Comparison of ENCODE assay signal across 16 cellular contexts in the genomic region with DNA sequence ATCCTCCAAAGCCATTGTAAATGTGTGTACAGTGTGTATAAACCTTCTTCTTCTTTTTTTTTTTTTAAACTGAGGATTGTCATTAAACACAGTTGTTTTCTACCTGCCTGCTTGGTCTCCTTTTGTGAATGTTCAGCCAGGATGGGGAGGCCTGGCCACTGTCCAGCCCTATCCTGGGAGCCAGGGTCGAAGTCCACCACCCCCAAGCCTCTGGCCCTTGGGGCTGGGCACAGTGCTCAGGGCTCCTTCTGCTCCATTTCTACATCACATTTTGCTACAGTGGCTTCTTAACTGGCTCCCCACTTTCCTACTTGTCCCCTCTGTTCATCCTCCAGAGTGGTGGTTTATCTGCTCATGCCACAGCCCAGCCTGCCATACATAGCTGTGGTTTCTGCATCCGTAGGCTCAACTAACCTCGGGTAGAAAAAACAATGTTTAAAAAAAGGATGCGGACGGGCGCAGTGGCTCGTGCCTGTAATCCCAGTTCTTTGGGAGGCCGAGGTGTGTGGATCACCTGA. TPM values are rescaled to one million over a fixed set of nuclear protein-coding genes. Genes with fewer than 3 reads are reported as not detected.
DNase-seq lines count a peak whose midpoint lies in the region; ATAC-seq lines count a peak whose summit lies in the region.
"Had no signal": no experiment of that assay in that cellular context is flagged by ENCODE, and none has a peak within 500 bp of the region (broad histone marks: within the 10 kb centered on the region; RNA-seq: fewer than 3 reads in every experiment).

No MANE protein-coding gene starts in this region.

- no peaks in the 10 kb centered on the region for H3K9me3 ChIP-seq in adipocyte (ENCODE audit: control insufficient read depth, low read length)
- H3K9me3 ChIP-seq: adrenal gland had no signal

- intact Hi-C loops in activated T-helper 1 cell treated with anti-CD3 and anti-CD28 coated beads, Interleukin-12 subunit alpha, Interleukin-12 subunit beta, Interleukin-2, Interleukin-4 antibody, amounts not matched to agents 30 ng/mL and 10 ng/mL and 1 ng/mL, durations not matched to agents 14 hours and 24 hours and 36 hours (cut with micrococcal nuclease), result no loop called here

- DNase-seq in Ammon's horn (ENCODE audit: low spot score) (peak; percentile 0), HT1080 (ENCODE audit: low read depth) (peak; percentile 71), adipocyte (ENCODE audit: low read depth) (peak; percentile 62), naive B cell (no peak), NAMALWA (ENCODE audit: low spot score) (no peak), NCI-H187 treated with DMSO at 0.1 percent for 48 hours (lab: John Stamatoyannopoulos, UW) (no peak)
- no peak for DNase-seq in activated T-helper 1 cell treated with anti-CD3 and anti-CD28 coated beads, Interleukin-12 subunit alpha, Interleukin-12 subunit beta, Interleukin-2, Interleukin-4 antibody, amounts not matched to agents 30 ng/mL and 10 ng/mL and 1 ng/mL, durations not matched to agents 14 hours and 24 hours and 36 hours (ENCODE audit: low spot score)
- DNase-seq: adrenal gland had no signal

- H3K4me1 ChIP-seq in adipocyte (ENCODE audit: control insufficient read depth, insufficient read depth, low read length), result peaks cover 32% of the 10 kb centered on the region

- H3K27me3 Mint-ChIP-seq in naive B cell, result no peaks in the 10 kb centered on the region
- peaks cover 2% of the 10 kb centered on the region for H3K27me3 Mint-ChIP-seq in activated T-helper 1 cell treated with anti-CD3 and anti-CD28 coated beads, Interleukin-12 subunit alpha, Interleukin-12 subunit beta, Interleukin-2, Interleukin-4 antibody, amounts not matched to agents 30 ng/mL and 10 ng/mL and 1 ng/mL, durations not matched to agents 14 hours and 24 hours and 36 hours (ENCODE audit: insufficient read depth)

- H3K27ac Mint-ChIP-seq in naive B cell, result peak overlapping the region in 4 of 6 donors; percentile 7 to 71 (median 34)
- H3K27ac Mint-ChIP-seq in activated T-helper 1 cell treated with anti-CD3 and anti-CD28 coated beads, Interleukin-12 subunit alpha, Interleukin-12 subunit beta, Interleukin-2, Interleukin-4 antibody, amounts not matched to agents 30 ng/mL and 10 ng/mL and 1 ng/mL, durations not matched to agents 14 hours and 24 hours and 36 hours, result no peak overlapping the region

- no peak for ATAC-seq in naive B cell (ENCODE audit: low read depth in 2 of 2)
- ATAC-seq in HG03097 (IDR thresholded peaks at IDR 0.05; ENCODE audit: low FRiP score, unreplicated experiment), result no peak
- ATAC-seq: activated CD4-positive, CD25-positive, alpha-beta regulatory T cell treated with anti-CD3 and anti-CD28 coated beads, Interleukin-2, amount 50 U/mL, for 24 hours; GM12878; Right ventricle myocardium inferior had no signal

- H3K4me3 Mint-ChIP-seq in naive B cell, result peak overlapping the region in 3 of 8 donors; percentile 26 to 71 (median 42)
- no peak overlapping the region for H3K4me3 Mint-ChIP-seq in activated T-helper 1 cell treated with anti-CD3 and anti-CD28 coated beads, Interleukin-12 subunit alpha, Interleukin-12 subunit beta, Interleukin-2, Interleukin-4 antibody, amounts not matched to agents 30 ng/mL and 10 ng/mL and 1 ng/mL, durations not matched to agents 14 hours and 24 hours and 36 hours

- H3K36me3 Mint-ChIP-seq in naive B cell, result peaks cover under 1 to 7% of the 10 kb centered on the region in 2 donors
- H3K36me3 Mint-ChIP-seq in activated T-helper 1 cell treated with anti-CD3 and anti-CD28 coated beads, Interleukin-12 subunit alpha, Interleukin-12 subunit beta, Interleukin-2, Interleukin-4 antibody, amounts not matched to agents 30 ng/mL and 10 ng/mL and 1 ng/mL, durations not matched to agents 14 hours and 24 hours and 36 hours (ENCODE audit: low read depth), result peaks cover 2% of the 10 kb centered on the region

- H3K36me3 ChIP-seq in adipocyte (ENCODE audit: control insufficient read depth, insufficient read depth, low read length, severe bottlenecking), result no peaks in the 10 kb centered on the region
- H3K36me3 ChIP-seq: adrenal gland had no signal

- no peak overlapping the region for H3K4me3 ChIP-seq in adipocyte (ENCODE audit: low read length)
- H3K4me3 ChIP-seq: adrenal gland, GM12878 had no signal

- no peak overlapping the region for H3K9ac ChIP-seq in adipocyte (ENCODE audit: low read length)

- H3K9me3 Mint-ChIP-seq in naive B cell, result no peaks in the 10 kb centered on the region
- no peaks in the 10 kb centered on the region for H3K9me3 Mint-ChIP-seq in activated T-helper 1 cell treated with anti-CD3 and anti-CD28 coated beads, Interleukin-12 subunit alpha, Interleukin-12 subunit beta, Interleukin-2, Interleukin-4 antibody, amounts not matched to agents 30 ng/mL and 10 ng/mL and 1 ng/mL, durations not matched to agents 14 hours and 24 hours and 36 hours

- H3K4me1 Mint-ChIP-seq in naive B cell, result peaks cover 12 to 36% (median 17%) of the 10 kb centered on the region in 3 donors
- peaks cover 27% of the 10 kb centered on the region for H3K4me1 Mint-ChIP-seq in activated T-helper 1 cell treated with anti-CD3 and anti-CD28 coated beads, Interleukin-12 subunit alpha, Interleukin-12 subunit beta, Interleukin-2, Interleukin-4 antibody, amounts not matched to agents 30 ng/mL and 10 ng/mL and 1 ng/mL, durations not matched to agents 14 hours and 24 hours and 36 hours (ENCODE audit: low read depth)

- peaks cover 2% of the 10 kb centered on the region for H3K27me3 ChIP-seq in adipocyte (replicated peaks; ENCODE audit: control insufficient read depth, insufficient read depth, low read length)
- H3K27me3 ChIP-seq: adrenal gland had no signal

RNA-seq across cellular contexts. Expression of a gene that starts 2.5 kb away (rescaled TPM):
- 88.6 and 107 TPM in 2 replicates for total RNA-seq in HT1080 (2014; rRNA removed; shearing (Covaris generic))
- polyA plus RNA-seq in HT1080 (2015; cell fraction: cytosol; rRNA removed), result 113 and 130 TPM in 2 replicates
- 63.3 and 72.1 TPM in 2 replicates for polyA plus RNA-seq in HT1080 (2015; cell fraction: nucleus; rRNA removed)
- polyA plus RNA-seq in naive B cell (ENCODE audit: low read depth in 6 of 6), result 10 to 100 TPM; 73.0 to 90.9 (median 78.1) TPM
- 92.4 and 99.8 TPM in 2 replicates for total RNA-seq in activated T-helper 1 cell treated with anti-CD3 and anti-CD28 coated beads, Interleukin-12 subunit alpha, Interleukin-12 subunit beta, Interleukin-2, Interleukin-4 antibody, amounts not matched to agents 30 ng/mL and 10 ng/mL and 1 ng/mL, durations not matched to agents 14 hours and 24 hours and 36 hours

RNA-seq across cellular contexts. Expression of a gene that starts 11.6 kb away (rescaled TPM):
- total RNA-seq in HT1080 (2014; rRNA removed; shearing (Covaris generic)), result not detected in 2 replicates
- not detected in 2 replicates for polyA plus RNA-seq in HT1080 (2015; cell fraction: cytosol; rRNA removed)
- not detected in 2 replicates for polyA plus RNA-seq in HT1080 (2015; cell fraction: nucleus; rRNA removed)
- 10 to 100 TPM; 10.2 to 18.9 (median 14.2) TPM for polyA plus RNA-seq in naive B cell (ENCODE audit: low read depth in 6 of 6)
- total RNA-seq in activated T-helper 1 cell treated with anti-CD3 and anti-CD28 coated beads, Interleukin-12 subunit alpha, Interleukin-12 subunit beta, Interleukin-2, Interleukin-4 antibody, amounts not matched to agents 30 ng/mL and 10 ng/mL and 1 ng/mL, durations not matched to agents 14 hours and 24 hours and 36 hours, result 0.34 and 0.69 TPM in 2 replicates

RNA-seq across cellular contexts. Expression of a gene that starts 16.5 kb away (rescaled TPM):
- total RNA-seq in HT1080 (2014; rRNA removed; shearing (Covaris generic)), result not detected in 2 replicates
- polyA plus RNA-seq in HT1080 (2015; cell fraction: cytosol; rRNA removed), result not detected in 2 replicates
- not detected in 2 replicates for polyA plus RNA-seq in HT1080 (2015; cell fraction: nucleus; rRNA removed)
- 10 to 100 TPM; 36.3 to 65.9 (median 62.6) TPM for polyA plus RNA-seq in naive B cell (ENCODE audit: low read depth in 6 of 6)
- 89.1 and 96.4 TPM in 2 replicates for total RNA-seq in activated T-helper 1 cell treated with anti-CD3 and anti-CD28 coated beads, Interleukin-12 subunit alpha, Interleukin-12 subunit beta, Interleukin-2, Interleukin-4 antibody, amounts not matched to agents 30 ng/mL and 10 ng/mL and 1 ng/mL, durations not matched to agents 14 hours and 24 hours and 36 hours
- polyA plus RNA-seq: neural cell had no signal

RNA-seq across cellular contexts. Expression of a gene that starts 21.5 kb away (rescaled TPM):
- total RNA-seq in HT1080 (2014; rRNA removed; shearing (Covaris generic)), result 1.1 TPM in 1 of 2 replicates, not detected in the other
- polyA plus RNA-seq in HT1080 (2015; cell fraction: cytosol; rRNA removed), result 0.34 TPM in 1 of 2 replicates, not detected in the other
- 0.67 and 3.7 TPM in 2 replicates for polyA plus RNA-seq in HT1080 (2015; cell fraction: nucleus; rRNA removed)
- polyA plus RNA-seq in naive B cell (ENCODE audit: low read depth in 6 of 6), result 1 to 10 TPM in 2 of 6 donors, under 1 TPM in 2, not detected in 2; 0.13 to 4.9 (median 1.0) TPM
- 0.29 and 0.49 TPM in 2 replicates for total RNA-seq in activated T-helper 1 cell treated with anti-CD3 and anti-CD28 coated beads, Interleukin-12 subunit alpha, Interleukin-12 subunit beta, Interleukin-2, Interleukin-4 antibody, amounts not matched to agents 30 ng/mL and 10 ng/mL and 1 ng/mL, durations not matched to agents 14 hours and 24 hours and 36 hours
- total RNA-seq: MCF 10A, NCI-H460, Right ventricle myocardium inferior, subcutaneous adipose tissue had no signal
- polyA plus RNA-seq: neural cell had no signal

RNA-seq across cellular contexts. Expression of a gene that starts 30.0 kb away (rescaled TPM):
- not detected in 2 replicates for total RNA-seq in HT1080 (2014; rRNA removed; shearing (Covaris generic))
- polyA plus RNA-seq in HT1080 (2015; cell fraction: cytosol; rRNA removed), result not detected in 2 replicates
- not detected in 2 replicates for polyA plus RNA-seq in HT1080 (2015; cell fraction: nucleus; rRNA removed)
- 1,000 to 10,000 TPM in 5 of 6 donors, 100 to 1,000 TPM in 1; 910 to 1,673 (median 1,335) TPM for polyA plus RNA-seq in naive B cell (ENCODE audit: low read depth in 6 of 6)
- total RNA-seq in activated T-helper 1 cell treated with anti-CD3 and anti-CD28 coated beads, Interleukin-12 subunit alpha, Interleukin-12 subunit beta, Interleukin-2, Interleukin-4 antibody, amounts not matched to agents 30 ng/mL and 10 ng/mL and 1 ng/mL, durations not matched to agents 14 hours and 24 hours and 36 hours, result not detected in 2 replicates
- total RNA-seq: MCF 10A, NCI-H460 had no signal
- polyA plus RNA-seq: neural cell had no signal

Comparison
In these comparisons a context has a peak if more than half of its experiments do, and no peak if none do; other contexts are left out.
1. DNase-seq: peak in Ammon's horn (single experiment), HT1080 (single experiment) and adipocyte (single experiment); none in naive B cell (single experiment), NAMALWA (single experiment), activated T-helper 1 cell treated with anti-CD3 and anti-CD28 coated beads, Interleukin-12 subunit alpha, Interleukin-12 subunit beta, Interleukin-2, Interleukin-4 antibody, amounts not matched to agents 30 ng/mL and 10 ng/mL and 1 ng/mL, durations not matched to agents 14 hours and 24 hours and 36 hours (single experiment) and NCI-H187 treated with DMSO at 0.1 percent for 48 hours (single experiment).
2. RNA of a gene that starts 16.5 kb away (total RNA-seq): 89.1 to 96.4 TPM in activated T-helper 1 cell treated with anti-CD3 and anti-CD28 coated beads, Interleukin-12 subunit alpha, Interleukin-12 subunit beta, Interleukin-2, Interleukin-4 antibody, amounts not matched to agents 30 ng/mL and 10 ng/mL and 1 ng/mL, durations not matched to agents 14 hours and 24 hours and 36 hours; not detected in HT1080; every median in the first group is over 10 times any median in the second.